ENCODE assay signal across 9 cellular contexts in the genomic region with DNA sequence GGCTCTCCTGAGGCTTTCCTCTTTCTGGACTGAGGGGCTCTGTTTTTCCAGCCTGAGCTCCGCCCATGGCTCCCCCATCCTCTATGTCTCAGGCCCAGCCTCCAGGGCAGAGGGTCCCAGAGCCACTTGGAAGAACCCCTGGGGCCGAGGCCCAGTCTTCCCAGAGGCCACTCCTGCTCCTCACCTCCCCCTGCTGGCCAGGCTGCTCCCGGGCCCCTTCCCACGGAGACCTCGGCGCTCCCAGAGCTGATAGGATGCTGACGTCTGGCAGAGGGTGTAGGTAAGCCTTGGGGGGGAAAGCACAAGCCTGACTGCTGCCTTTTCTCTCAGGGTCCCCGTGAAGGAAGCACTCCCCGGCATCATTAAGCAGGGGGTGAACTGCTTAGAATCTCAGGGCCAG. TPM values are rescaled to one million over a fixed set of nuclear protein-coding genes. Genes with fewer than 3 reads are reported as not detected.
DNase-seq lines count a peak whose midpoint lies in the region; ATAC-seq, FAIRE-seq and TF ChIP-seq lines count a peak whose summit lies in the region.
"Had no signal": no experiment of that assay in that cellular context is flagged by ENCODE, and none has a peak within 500 bp of the region (broad histone marks: within the 10 kb centered on the region; RNA-seq: fewer than 3 reads in every experiment).

No MANE protein-coding gene starts in this region.

- no peak overlapping the region for H2AFZ ChIP-seq in SK-N-SH (ENCODE audit: low read depth)

- H3K79me2 ChIP-seq in SK-N-SH (ENCODE audit: insufficient read depth) = no peaks in the 10 kb centered on the region

- no peak overlapping the region for H3K27ac ChIP-seq in SK-N-SH (ENCODE audit: low read depth in 2 of 2, low read length in 1 of 2)
- H3K27ac ChIP-seq in right cardiac atrium (ENCODE audit: low read length) = no peak overlapping the region

- H3K9ac ChIP-seq in SK-N-SH = no peak overlapping the region

- ATAC-seq in right cardiac atrium (peak; percentile 25 to 33), GM19395 (IDR thresholded peaks at IDR 0.05; ENCODE audit: unreplicated experiment) (no peak), HG02588 (IDR thresholded peaks at IDR 0.05; ENCODE audit: unreplicated experiment) (no peak)

- FAIRE-seq in urothelium cell line (lab: Jason Lieb, UNC) = peak; percentile 70

- TF ChIP-seq RAD21 in SK-N-SH (IDR thresholded peaks at IDR 0.05; ENCODE audit: low read length) = peak; percentile 39; the same call in 1 of the 2 replicates

- H3K36me3 ChIP-seq in SK-N-SH (replicated peaks in 1 of 2; ENCODE audit: control insufficient read depth in 1 of 2, insufficient read depth in 2 of 2, low read length in 1 of 2) = peaks cover 0 to 2% of the 10 kb centered on the region in 2 experiments

- CTCF ChIA-PET in SK-N-SH (lab: Yijun Ruan, JAX) = interaction anchor here (0.5 to 3.1 kb wide), 12 partner anchors 16 to 250 kb away, joined by 3 to 15 read pairs (median 3); a partner anchor contains a TSS

- DNase-seq in stimulated activated CD4-positive, alpha-beta T cell treated with anti-CD3 and anti-CD28 coated beads, Interleukin-2, amount 100 ng/mL, for 24 hours = peak; percentile 25 to 38
- no peak for DNase-seq in stimulated activated CD4-positive, alpha-beta T cell treated with anti-CD3 and anti-CD28 coated beads, Interleukin-4, amount 100 ng/mL, for 24 hours
- peak; percentile 56 for DNase-seq in SK-N-SH
- DNase-seq in right cardiac atrium = peak; percentile 34 to 78 (median 74)
- DNase-seq in urothelium cell line (ENCODE audit: low spot score) = peak; percentile 82
- no peak for DNase-seq in C1 segment of cervical spinal cord (lab: John Stamatoyannopoulos, UW)
- DNase-seq: activated T-cell treated with anti-CD3 and anti-CD28 coated beads, Interleukin-2, amount 50 U/mL, for 24 hours had no signal

- WGBS in SK-N-SH (ENCODE audit: low lambda C conversion rate) = 74% methylated on average over 6 of the region's 9 CpGs
- WGBS in right cardiac atrium = 28% methylated on average over 9 of the region's 9 CpGs

- H3K27me3 ChIP-seq in SK-N-SH (ENCODE audit: insufficient read depth) (no peaks in the 10 kb centered on the region), right cardiac atrium (ENCODE audit: control insufficient read depth, insufficient read depth) (no peaks in the 10 kb centered on the region)

- no peaks in the 10 kb centered on the region for H4K20me1 ChIP-seq in SK-N-SH (ENCODE audit: insufficient read depth)

- H3F3A ChIP-seq in SK-N-SH (replicated peaks; ENCODE audit: insufficient read depth) = no peaks in the 10 kb centered on the region

- no peak overlapping the region for H3K4me2 ChIP-seq in SK-N-SH

- H3K4me3 ChIP-seq in SK-N-SH (ENCODE audit: low read depth in 2 of 2, low read length in 1 of 2) (no peak overlapping the region), right cardiac atrium (ENCODE audit: low read length) (no peak overlapping the region)

- intact Hi-C loops in right cardiac atrium (cut with DNase I) = loop anchor here in 2 of 4 donors (5.0 to 10.0 kb wide), 3 partner anchors 89 to 104 kb away; no protein-coding TSS in a partner anchor

- TF ChIP-seq CTCF in SK-N-SH (IDR thresholded peaks at IDR 0.05) = peak; percentile 53

- H3K4me1 ChIP-seq in SK-N-SH (ENCODE audit: control insufficient read depth in 1 of 2, insufficient read depth in 2 of 2, low read depth in 1 of 2, low read length in 1 of 2) (peaks cover 0 to 2% of the 10 kb centered on the region in 2 experiments; a peak in 1 of 4 replicates), right cardiac atrium (ENCODE audit: control insufficient read depth, insufficient read depth, low read length) (no peaks in the 10 kb centered on the region)

- no peak for TF ChIP-seq EP300 in SK-N-SH (IDR thresholded peaks at IDR 0.05; ENCODE audit: borderline replicate concordance in 1 of 2, low read depth in 1 of 2, low read length in 1 of 2)

- no peaks in the 10 kb centered on the region for H3K9me2 ChIP-seq in SK-N-SH

- POLR2A ChIA-PET in SK-N-SH (lab: Yijun Ruan, JAX) = interaction anchor here (0.6 kb wide), 1 partner anchor 486 kb away, joined by 3 read pairs; no protein-coding TSS in a partner anchor

- H3K9me3 ChIP-seq in SK-N-SH (no peaks in the 10 kb centered on the region), right cardiac atrium (ENCODE audit: control insufficient read depth, low read length) (no peaks in the 10 kb centered on the region)

TF ChIP-seq in SK-N-SH, 30 proteins besides CTCF, POLR2A, EP300 and RAD21:
- TF ChIP-seq POLR2AphosphoS5 (IDR thresholded peaks at IDR 0.05; ENCODE audit: low read depth, low read length) (no peak), SMC3 (IDR thresholded peaks at IDR 0.05; ENCODE audit: low read depth, low read length) (peak; percentile 41)

RNA-seq across cellular contexts. Expression of a gene that starts 51.4 kb away (rescaled TPM):
- polyA plus RNA-seq in SK-N-SH (2012; rRNA removed) (186 and 228 TPM in 2 replicates), right cardiac atrium (123 TPM)
- 255 and 297 TPM in 2 replicates for polyA plus RNA-seq in SK-N-SH (2012; cell fraction: cytosol; rRNA removed)
- 31.4 and 51.2 TPM in 2 replicates for polyA plus RNA-seq in SK-N-SH (2012; cell fraction: nucleus; rRNA removed)
- total RNA-seq in right cardiac atrium = 100 to 1,000 TPM; 112 to 141 (median 127) TPM

RNA-seq across cellular contexts. Expression of a gene that starts 51.8 kb away (rescaled TPM):
- polyA plus RNA-seq in SK-N-SH (2012; rRNA removed) (39.8 and 68.9 TPM in 2 replicates), right cardiac atrium (10.3 TPM)
- 48.5 and 55.5 TPM in 2 replicates for polyA plus RNA-seq in SK-N-SH (2012; cell fraction: cytosol; rRNA removed)
- polyA plus RNA-seq in SK-N-SH (2012; cell fraction: nucleus; rRNA removed) = 22.4 and 40.5 TPM in 2 replicates
- total RNA-seq in right cardiac atrium = 10 to 100 TPM; 23.7 to 34.5 (median 25.2) TPM

Comparison
In these comparisons a context has a peak if more than half of its experiments do, and no peak if none do; other contexts are left out.
1. DNase-seq: peak in stimulated activated CD4-positive, alpha-beta T cell treated with anti-CD3 and anti-CD28 coated beads, Interleukin-2, amount 100 ng/mL, for 24 hours (2 of 2), SK-N-SH (single experiment), right cardiac atrium (3 of 3) and urothelium cell line (single experiment); none in stimulated activated CD4-positive, alpha-beta T cell treated with anti-CD3 and anti-CD28 coated beads, Interleukin-4, amount 100 ng/mL, for 24 hours (single experiment) and C1 segment of cervical spinal cord (0 of 14).
2. ATAC-seq: peak in right cardiac atrium (2 of 2); none in GM19395 (single experiment) and HG02588 (single experiment).